In the genomic region with DNA sequence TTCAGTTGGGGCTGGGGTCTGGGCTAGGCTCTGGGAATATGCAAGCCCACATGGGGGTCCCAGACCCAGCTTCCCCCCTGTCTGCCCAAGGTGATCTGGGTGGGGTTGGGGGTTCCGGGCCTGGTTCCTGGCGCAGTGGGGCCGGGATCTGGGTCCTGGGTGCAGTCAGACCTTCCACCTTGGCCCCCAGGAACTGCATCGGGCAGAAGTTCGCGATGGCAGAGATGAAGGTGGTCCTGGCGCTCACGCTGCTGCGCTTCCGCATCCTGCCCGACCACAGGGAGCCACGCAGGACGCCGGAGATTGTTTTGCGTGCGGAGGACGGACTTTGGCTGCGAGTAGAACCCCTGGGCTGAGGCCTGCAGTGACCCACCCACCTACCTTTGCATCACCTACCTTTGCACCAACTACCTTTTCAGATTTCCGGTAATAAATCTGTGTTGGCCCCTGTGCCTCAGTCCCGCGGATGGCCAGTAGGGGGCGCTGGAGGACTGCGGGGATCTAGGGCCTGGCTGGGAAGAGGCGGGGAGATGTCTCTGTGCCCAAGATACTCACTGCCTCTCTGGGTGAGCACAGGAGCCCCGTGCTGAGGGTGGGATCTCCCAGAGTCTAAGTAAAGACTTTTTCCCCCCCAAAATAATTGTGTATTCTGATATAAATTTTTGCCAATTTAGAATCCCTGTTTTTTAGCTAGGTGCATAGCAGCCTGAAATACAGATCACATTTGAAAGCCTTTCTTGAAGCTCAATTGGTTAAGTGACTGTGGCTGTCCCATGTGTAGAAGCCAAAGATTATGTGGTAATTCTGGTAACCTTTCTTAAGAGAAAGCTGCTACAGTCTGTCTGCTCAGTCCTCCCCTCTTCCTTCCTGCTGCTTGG, we compare ENCODE assay signal across 9 cellular contexts. TPM values are rescaled to one million over a fixed set of nuclear protein-coding genes. Genes with fewer than 3 reads are reported as not detected.
A peak's percentile ranks its signal among the peaks of the same experiment; 100 is the strongest.
DNase-seq lines count a peak whose midpoint lies in the region; ATAC-seq and TF ChIP-seq lines count a peak whose summit lies in the region.
"Had no signal": no experiment of that assay in that cellular context is flagged by ENCODE, and none has a peak within 500 bp of the region (broad histone marks: within the 10 kb centered on the region; RNA-seq: fewer than 3 reads in every experiment).

No MANE protein-coding gene starts in this region.

- no peak overlapping the region for H3K4ac ChIP-seq in IMR-90 (ENCODE audit: low read depth, low read length)

- no peaks in the 10 kb centered on the region for H3K4me1 ChIP-seq in IMR-90 (ENCODE audit: control insufficient read depth, insufficient read depth, low read length)
- no peaks in the 10 kb centered on the region for H3K4me1 ChIP-seq in foreskin keratinocyte
- H3K4me1 ChIP-seq in testis, result no peaks in the 10 kb centered on the region

- peak; percentile 73 for TF ChIP-seq CTCF in IMR-90 (conservative IDR thresholded peaks at IDR 0.05; ENCODE audit: low read depth, low read length)
- TF ChIP-seq CTCF in foreskin keratinocyte (conservative IDR thresholded peaks at IDR 0.05), result peak; percentile 98
- TF ChIP-seq CTCF in testis (IDR thresholded peaks at IDR 0.05), result peak; percentile 93 to 98 (median 96)

- H3K36me3 ChIP-seq in IMR-90 (ENCODE audit: control insufficient read depth, insufficient read depth, low read length), result no peaks in the 10 kb centered on the region
- no peaks in the 10 kb centered on the region for H3K36me3 ChIP-seq in testis (ENCODE audit: low read depth, missing control alignments)

- no peaks in the 10 kb centered on the region for H3K9me1 ChIP-seq in IMR-90 (ENCODE audit: insufficient read depth, low read length)

- POLR2A ChIA-PET in IMR-90 (lab: Charles Lee; ENCODE audit: unreplicated experiment), result no interaction called here

- no peak overlapping the region for H3K23ac ChIP-seq in IMR-90 (ENCODE audit: low read depth, low read length)

- H2BK20ac ChIP-seq in IMR-90 (ENCODE audit: low read depth, low read length), result no peak overlapping the region

- H3K27me3 ChIP-seq in IMR-90 (ENCODE audit: control insufficient read depth, insufficient read depth, low read length) (no peaks in the 10 kb centered on the region), foreskin keratinocyte (no peaks in the 10 kb centered on the region), testis (no peaks in the 10 kb centered on the region)

- no peak overlapping the region for H3K14ac ChIP-seq in IMR-90 (replicated peaks; ENCODE audit: low read depth, low read length)

- H3K4me3 ChIP-seq in IMR-90 (ENCODE audit: insufficient read depth, low read depth, low read length), result no peak overlapping the region
- no peak overlapping the region for H3K4me3 ChIP-seq in testis

- H3K36me3 Mint-ChIP-seq in activated T-helper 17 cell treated with anti-CD3 and anti-CD28 coated beads, Interleukin-2, amount 50 U/mL, for 72 hours (ENCODE audit: low read depth), result no peaks in the 10 kb centered on the region

- no peak overlapping the region for H2AK9ac ChIP-seq in IMR-90 (replicated peaks; ENCODE audit: low read depth, low read length, poor library complexity)

- H4K8ac ChIP-seq in IMR-90 (ENCODE audit: low read depth in 2 of 2, low read length in 2 of 2), result no peak overlapping the region

- H2AFZ ChIP-seq in IMR-90 (replicated peaks; ENCODE audit: low read length, poor library complexity), result peak overlapping the region; percentile 58

- H3K4me3 Mint-ChIP-seq in activated T-helper 17 cell treated with anti-CD3 and anti-CD28 coated beads, Interleukin-2, amount 50 U/mL, for 72 hours, result no peak overlapping the region
- H3K4me3 Mint-ChIP-seq: T-helper 1 cell treated with Interleukin-12 subunit alpha and Interleukin-12 subunit beta and Interleukin-4 antibody, amounts not matched to agents 30 μg/mL and 1 μg/mL, for 36 hours had no signal

- H3K9me3 ChIP-seq in IMR-90 (ENCODE audit: control insufficient read depth, insufficient read depth, low read length) (no peaks in the 10 kb centered on the region; the same call in 1 of the 2 replicates), testis (no peaks in the 10 kb centered on the region)

- in situ Hi-C loops in IMR-90 (cut with MboI; ENCODE audit: low sequenced_read_pairs), result loop anchor here (25.0 kb wide), 2 partner anchors 558 to 783 kb away; a partner anchor contains a TSS

- peaks cover 4% of the 10 kb centered on the region for H3K27me3 Mint-ChIP-seq in activated T-helper 17 cell treated with anti-CD3 and anti-CD28 coated beads, Interleukin-2, amount 50 U/mL, for 72 hours

- no peak overlapping the region for H4K5ac ChIP-seq in IMR-90 (ENCODE audit: low read depth, low read length)

- H3K9me3 Mint-ChIP-seq in activated T-helper 17 cell treated with anti-CD3 and anti-CD28 coated beads, Interleukin-2, amount 50 U/mL, for 72 hours, result no peaks in the 10 kb centered on the region
- H3K9me3 Mint-ChIP-seq: T-helper 1 cell treated with Interleukin-12 subunit alpha and Interleukin-12 subunit beta and Interleukin-4 antibody, amounts not matched to agents 30 μg/mL and 1 μg/mL, for 36 hours had no signal

- dilution Hi-C loops in IMR-90 (cut with HindIII; ENCODE audit: low sequenced_read_pairs, unreplicated experiment), result no loop called here

- no peak overlapping the region for H3K18ac ChIP-seq in IMR-90 (ENCODE audit: low read depth, low read length)

- H3K27ac Mint-ChIP-seq in activated T-helper 17 cell treated with anti-CD3 and anti-CD28 coated beads, Interleukin-2, amount 50 U/mL, for 72 hours, result no peak overlapping the region
- H3K27ac Mint-ChIP-seq: T-helper 1 cell treated with Interleukin-12 subunit alpha and Interleukin-12 subunit beta and Interleukin-4 antibody, amounts not matched to agents 30 μg/mL and 1 μg/mL, for 36 hours had no signal

- no peaks in the 10 kb centered on the region for H3K79me1 ChIP-seq in IMR-90 (ENCODE audit: low read depth in 1 of 2, low read length in 2 of 2)

- no peak overlapping the region for H3K4me2 ChIP-seq in IMR-90 (ENCODE audit: low read depth, low read length)

- CTCF ChIA-PET in IMR-90 (lab: Yijun Ruan, JAX), result interaction anchor here (0.6 kb wide), 1 partner anchor 754 kb away, joined by 4 read pairs; no protein-coding TSS in a partner anchor

- ATAC-seq in IMR-90 (ENCODE audit: low read depth), result peak; percentile 92
- peak; percentile 97 for ATAC-seq in activated T-helper 17 cell treated with anti-CD3 and anti-CD28 coated beads, Interleukin-2, amount 50 U/mL, for 72 hours (replicated peaks)
- ATAC-seq in foreskin keratinocyte, result peak; percentile 80
- no peak for ATAC-seq in HG02852 (IDR thresholded peaks at IDR 0.05; ENCODE audit: unreplicated experiment)

- no peak overlapping the region for H2BK5ac ChIP-seq in IMR-90 (ENCODE audit: low read depth, low read length, poor library complexity, severe bottlenecking)

- TF ChIP-seq POLR2A in IMR-90 (IDR thresholded peaks at IDR 0.05; ENCODE audit: low read depth, low read length) (no peak), testis (IDR thresholded peaks at IDR 0.05) (no peak)

- BruUV-seq in IMR-90 (replicated peaks; lab: Mats Ljungman, UMichigan), result no TSS peak

- no peaks in the 10 kb centered on the region for H4K20me1 ChIP-seq in IMR-90 (ENCODE audit: insufficient read depth, low read length)

- no peak overlapping the region for H4K91ac ChIP-seq in IMR-90 (ENCODE audit: insufficient read depth, low read depth, low read length)

- no peak overlapping the region for H2BK120ac ChIP-seq in IMR-90 (ENCODE audit: low read depth, low read length)

- no CpG with 5 or more reads among the region's 25 CpGs for WGBS in IMR-90 (ENCODE audit: extremely low coverage in 2 of 2, insufficient read length in 1 of 2), 2 experiments
- 5 to 9% methylated on average over 12 to 25 of the region's 25 CpGs for WGBS in testis, 2 donors

- TF ChIP-seq RAD21 in IMR-90 (IDR thresholded peaks at IDR 0.05; ENCODE audit: low read length), result peak; percentile 75

- DNase-seq in COR-L47 (lab: John Stamatoyannopoulos, UW), result peak; percentile 47
- peak; percentile 19 for DNase-seq in IMR-90
- peak; percentile 78 for DNase-seq in RPMI8226
- peak; percentile 20 to 38 for DNase-seq in foreskin keratinocyte
- peak; percentile 61 for DNase-seq in occipital lobe (lab: John Stamatoyannopoulos, UW)
- DNase-seq in testis, result peak; percentile 88

- no peak overlapping the region for H3K27ac ChIP-seq in IMR-90 (ENCODE audit: insufficient read depth, low read length)
- H3K27ac ChIP-seq in foreskin keratinocyte, result no peak overlapping the region
- no peak overlapping the region for H3K27ac ChIP-seq in testis

- intact Hi-C loops in IMR-90 (cut with micrococcal nuclease), result loop anchor here (2.0 kb wide), 1 partner anchor 412 kb away; no protein-coding TSS in a partner anchor
- intact Hi-C loops in testis (cut with DNase I; ENCODE audit: low total_unique reads), result no loop called here

- H3K56ac ChIP-seq in IMR-90 (ENCODE audit: extremely low read depth, insufficient read depth, low read length), result no peak overlapping the region

- H3K9ac ChIP-seq in IMR-90 (ENCODE audit: low read depth, low read length), result no peak overlapping the region

- no peak overlapping the region for H2BK15ac ChIP-seq in IMR-90 (ENCODE audit: low read depth, low read length)

- no peaks in the 10 kb centered on the region for H3K4me1 Mint-ChIP-seq in activated T-helper 17 cell treated with anti-CD3 and anti-CD28 coated beads, Interleukin-2, amount 50 U/mL, for 72 hours

- no peak overlapping the region for H2AK5ac ChIP-seq in IMR-90 (ENCODE audit: low read depth, low read length)

RNA-seq across cellular contexts. Expression of a gene that starts 11.5 kb away (rescaled TPM):
- total RNA-seq in IMR-90 (2012; rRNA removed) (not detected in 2 replicates), foreskin keratinocyte (0.07 and 0.10 TPM in 2 replicates), occipital lobe (0.16 TPM), testis (1 to 10 TPM in 1 of 2 donors, under 1 TPM in 1; 0.74 to 1.0 TPM)
- polyA plus RNA-seq in IMR-90 (2012; rRNA removed) (not detected in 2 replicates), foreskin keratinocyte (0.02 and 0.03 TPM in 2 replicates), testis (ENCODE audit: insufficient read depth, low read depth, low replicate concordance) (1.4 TPM)
- polyA plus RNA-seq in IMR-90 (2012; cell fraction: cytosol; rRNA removed), result not detected in 2 replicates
- not detected in 2 replicates for polyA plus RNA-seq in IMR-90 (2012; cell fraction: nucleus; rRNA removed; ENCODE audit: low replicate concordance)
- under 1 TPM; 0.45 to 0.95 TPM for total RNA-seq in activated T-helper 17 cell treated with anti-CD3 and anti-CD28 coated beads, Interleukin-2, amount 50 U/mL, for 72 hours

RNA-seq across cellular contexts. Expression of a gene that starts 14.2 kb away (rescaled TPM):
- total RNA-seq in IMR-90 (2012; rRNA removed) (not detected in 2 replicates), foreskin keratinocyte (not detected in 2 replicates), occipital lobe (not detected), testis (under 1 TPM; 0.31 to 0.71 TPM)
- polyA plus RNA-seq in IMR-90 (2012; rRNA removed) (not detected in 2 replicates), foreskin keratinocyte (not detected in 2 replicates), testis (ENCODE audit: insufficient read depth, low read depth, low replicate concordance) (0.17 TPM)
- polyA plus RNA-seq in IMR-90 (2012; cell fraction: cytosol; rRNA removed), result not detected in 2 replicates
- not detected in 2 replicates for polyA plus RNA-seq in IMR-90 (2012; cell fraction: nucleus; rRNA removed; ENCODE audit: low replicate concordance)
- total RNA-seq in activated T-helper 17 cell treated with anti-CD3 and anti-CD28 coated beads, Interleukin-2, amount 50 U/mL, for 72 hours, result not detected

RNA-seq across cellular contexts. Expression of a gene that starts 43.6 kb away (rescaled TPM):
- not detected in 2 replicates for total RNA-seq in IMR-90 (2012; rRNA removed)
- polyA plus RNA-seq in IMR-90 (2012; rRNA removed), result not detected in 2 replicates
- not detected in 2 replicates for polyA plus RNA-seq in IMR-90 (2012; cell fraction: cytosol; rRNA removed)
- polyA plus RNA-seq in IMR-90 (2012; cell fraction: nucleus; rRNA removed; ENCODE audit: low replicate concordance), result not detected in 2 replicates
- under 1 TPM in 1 of 2 donors, not detected in 1; 0.61 TPM for total RNA-seq in activated T-helper 17 cell treated with anti-CD3 and anti-CD28 coated beads, Interleukin-2, amount 50 U/mL, for 72 hours
- 0.07 and 0.31 TPM in 2 replicates for total RNA-seq in foreskin keratinocyte
- polyA plus RNA-seq in foreskin keratinocyte, result 0.06 TPM in 1 of 2 replicates, not detected in the other
- total RNA-seq in occipital lobe, result not detected
- 1 to 10 TPM; 4.2 to 7.2 TPM for total RNA-seq in testis
- polyA plus RNA-seq in testis (ENCODE audit: insufficient read depth, low read depth, low replicate concordance), result 1.2 TPM

Comparison
In these comparisons a context has a peak if more than half of its experiments do, and no peak if none do; other contexts are left out.
1. DNase-seq: peak in every context shown above with its lines; median percentile 88 in testis; 78 in RPMI8226; 61 in occipital lobe; 47 in COR-L47; 29 in foreskin keratinocyte; 19 in IMR-90.